ENCODE assay signal across 9 cellular contexts in genomic region chr7:132145466-132145865, GRCh38.
DNase-seq lines count a peak whose midpoint lies in the region; ATAC-seq and TF ChIP-seq lines count a peak whose summit lies in the region.
"Had no signal": no experiment of that assay in that cellular context is flagged by ENCODE, and none has a peak within 500 bp of the region (broad histone marks: within the 10 kb centered on the region; RNA-seq: fewer than 3 reads in every experiment).

No MANE protein-coding gene starts in this region.

- no peak overlapping the region for H3K56ac ChIP-seq in H9 (ENCODE audit: insufficient read length, low read depth, low read length)

- no peak overlapping the region for H2BK20ac ChIP-seq in H9 (ENCODE audit: low read depth, low read length, poor library complexity, severe bottlenecking)

- H2AFZ ChIP-seq in neural progenitor cell (replicated peaks): no peak overlapping the region
- H2AFZ ChIP-seq in H9 (ENCODE audit: low read length): no peak overlapping the region

- H3K23ac ChIP-seq in H9 (ENCODE audit: insufficient read length, low read depth, low read length): no peak overlapping the region

- TF ChIP-seq CTCF in RWPE2 (IDR thresholded peaks at IDR 0.05; ENCODE audit: poor library complexity, severe bottlenecking) (peak; percentile 48), neural progenitor cell (IDR thresholded peaks at IDR 0.05) (no peak), H9 (conservative IDR thresholded peaks at IDR 0.05) (no peak)

- no peaks in the 10 kb centered on the region for H3F3A ChIP-seq in neural progenitor cell (ENCODE audit: low read depth)

- H3K27me3 ChIP-seq in RWPE2 (ENCODE audit: insufficient read depth, poor library complexity, severe bottlenecking) (no peaks in the 10 kb centered on the region), neural progenitor cell (no peaks in the 10 kb centered on the region), H9 (ENCODE audit: insufficient read depth, low read length) (no peaks in the 10 kb centered on the region)

- H3T11ph ChIP-seq in H9 (ENCODE audit: low read length): no peak overlapping the region

- no peak overlapping the region for H4K8ac ChIP-seq in H9 (replicated peaks; ENCODE audit: insufficient read length, low read depth, low read length)

- H3K4me1 Mint-ChIP-seq in neural progenitor cell (peaks cover 15% of the 10 kb centered on the region), H9 (peaks cover 27 to 35% of the 10 kb centered on the region in 2 experiments)
- no peaks in the 10 kb centered on the region for H3K4me1 Mint-ChIP-seq in activated naive CD4-positive, alpha-beta T cell treated with anti-CD3 and anti-CD28 coated beads for 36 hours (ENCODE audit: low read depth)

- no peak overlapping the region for H2AK5ac ChIP-seq in H9 (ENCODE audit: insufficient read length, low read length)

- H3K4me1 ChIP-seq in RWPE2 (ENCODE audit: insufficient read depth, poor library complexity, severe bottlenecking) (peaks cover 12% of the 10 kb centered on the region), neural progenitor cell (peaks cover 17% of the 10 kb centered on the region), H9 (ENCODE audit: insufficient read depth, low read length) (no peaks in the 10 kb centered on the region; the same call in 1 of the 2 replicates)

- no peak overlapping the region for H4K5ac ChIP-seq in H9 (ENCODE audit: insufficient read length, low read depth, low read length)

- H3K9me3 Mint-ChIP-seq in neural progenitor cell: peaks cover 3% of the 10 kb centered on the region
- no peaks in the 10 kb centered on the region for H3K9me3 Mint-ChIP-seq in H9
- H3K9me3 Mint-ChIP-seq in activated naive CD4-positive, alpha-beta T cell treated with anti-CD3 and anti-CD28 coated beads for 36 hours: no peaks in the 10 kb centered on the region

- intact Hi-C loops in activated naive CD4-positive, alpha-beta T cell treated with anti-CD3 and anti-CD28 coated beads for 36 hours (cut with micrococcal nuclease): no loop called here

- H4K20me1 ChIP-seq in neural progenitor cell (ENCODE audit: low read depth): no peaks in the 10 kb centered on the region
- no peaks in the 10 kb centered on the region for H4K20me1 ChIP-seq in H9 (ENCODE audit: control insufficient read depth, insufficient read depth, insufficient read length)

- no peak overlapping the region for H3K4ac ChIP-seq in H9 (ENCODE audit: low read depth, low read length)

- no peak overlapping the region for H2BK5ac ChIP-seq in H9 (ENCODE audit: insufficient read length, low read length)

- H3K9ac ChIP-seq in neural progenitor cell: no peak overlapping the region
- H3K9ac ChIP-seq in H9 (ENCODE audit: extremely low read depth, insufficient read length, low read length): no peak overlapping the region
- H3K9ac ChIP-seq: KMS-11 had no signal

- H3K18ac ChIP-seq in H9 (ENCODE audit: insufficient read length, low read depth, low read length): no peak overlapping the region

- H3K9me3 ChIP-seq in RWPE2 (ENCODE audit: severe bottlenecking): no peaks in the 10 kb centered on the region
- no peaks in the 10 kb centered on the region for H3K9me3 ChIP-seq in neural progenitor cell (ENCODE audit: low read depth)
- no peaks in the 10 kb centered on the region for H3K9me3 ChIP-seq in H9 (ENCODE audit: control insufficient read depth, low read depth, low read length)

- no peaks in the 10 kb centered on the region for H3K79me1 ChIP-seq in H9 (ENCODE audit: insufficient read depth, low read depth, low read length, poor library complexity, severe bottlenecking)

- H3K79me2 ChIP-seq in neural progenitor cell (ENCODE audit: low read depth) (no peaks in the 10 kb centered on the region), H9 (ENCODE audit: insufficient read depth, low read length) (no peaks in the 10 kb centered on the region)

- H3K27ac Mint-ChIP-seq in neural progenitor cell (no peak overlapping the region), H9 (no peak overlapping the region)
- H3K27ac Mint-ChIP-seq in activated naive CD4-positive, alpha-beta T cell treated with anti-CD3 and anti-CD28 coated beads for 36 hours: no peak overlapping the region

- no peak overlapping the region for H3K4me2 ChIP-seq in neural progenitor cell
- no peak overlapping the region for H3K4me2 ChIP-seq in H9 (ENCODE audit: insufficient read depth, insufficient read length, low read length)
- H3K4me2 ChIP-seq: KMS-11 had no signal

- H2BK15ac ChIP-seq in H9 (ENCODE audit: low read depth, low read length): no peak overlapping the region

- H2BK12ac ChIP-seq in H9 (ENCODE audit: insufficient read length, low read depth, low read length): no peak overlapping the region

- H3K4me3 ChIP-seq in RWPE2 (ENCODE audit: severe bottlenecking) (no peak overlapping the region), neural progenitor cell (no peak overlapping the region)

- H3K36me3 ChIP-seq in RWPE2 (ENCODE audit: low read depth): no peaks in the 10 kb centered on the region
- H3K36me3 ChIP-seq in neural progenitor cell: no peaks in the 10 kb centered on the region

- H3K23me2 ChIP-seq in H9 (ENCODE audit: insufficient read length, low read depth, low read length, poor library complexity, severe bottlenecking): no peaks in the 10 kb centered on the region

- no peak overlapping the region for H3K14ac ChIP-seq in H9 (ENCODE audit: insufficient read depth, low read length)

- DNase-seq in Daoy (ENCODE audit: low read depth): peak; percentile 98
- peak; percentile 78 for DNase-seq in RWPE2 (ENCODE audit: low spot score)
- peak; percentile 35 for DNase-seq in fibroblast of peridontal ligament (ENCODE audit: extremely low read depth)
- peak; percentile 56 for DNase-seq in neural progenitor cell (ENCODE audit: low spot score)
- DNase-seq in H9: no peak
- DNase-seq in activated naive CD4-positive, alpha-beta T cell treated with anti-CD3 and anti-CD28 coated beads for 36 hours: no peak

- CTCF ChIA-PET in activated naive CD4-positive, alpha-beta T cell treated with anti-CD3 and anti-CD28 coated beads for 36 hours (lab: Charles Lee): no interaction called here

- H2BK120ac ChIP-seq in H9 (ENCODE audit: low read depth, low read length, poor library complexity, severe bottlenecking): no peak overlapping the region

- ATAC-seq in RWPE2 (ENCODE audit: low read depth) (peak; percentile 100), GM18870 (IDR thresholded peaks at IDR 0.05; ENCODE audit: unreplicated experiment) (no peak), HG03442 (IDR thresholded peaks at IDR 0.05; ENCODE audit: unreplicated experiment) (no peak)

- H3K27ac ChIP-seq in RWPE2 (ENCODE audit: poor library complexity, severe bottlenecking) (peak overlapping the region; percentile 48), neural progenitor cell (no peak overlapping the region), H9 (ENCODE audit: insufficient read length, low read depth, low read length) (no peak overlapping the region)
- H3K27ac ChIP-seq: KMS-11 had no signal

- WGBS in H9 (ENCODE audit: extremely low coverage, insufficient read length, low lambda C conversion rate): no CpG with 5 or more reads among the region's 8 CpGs

- H3K36me3 Mint-ChIP-seq in neural progenitor cell (no peaks in the 10 kb centered on the region), H9 (ENCODE audit: insufficient read depth in 1 of 3, low read depth in 3 of 3) (no peaks in the 10 kb centered on the region; a peak in 1 of 7 replicates)
- H3K36me3 Mint-ChIP-seq in activated naive CD4-positive, alpha-beta T cell treated with anti-CD3 and anti-CD28 coated beads for 36 hours (ENCODE audit: low read depth): no peaks in the 10 kb centered on the region

- H3K4me3 Mint-ChIP-seq in neural progenitor cell: no peak overlapping the region
- no peak overlapping the region for H3K4me3 Mint-ChIP-seq in H9
- H3K4me3 Mint-ChIP-seq in activated naive CD4-positive, alpha-beta T cell treated with anti-CD3 and anti-CD28 coated beads for 36 hours: no peak overlapping the region

- peaks cover 7% of the 10 kb centered on the region for H3K27me3 Mint-ChIP-seq in neural progenitor cell (ENCODE audit: insufficient read depth, low read depth)
- H3K27me3 Mint-ChIP-seq in H9 (ENCODE audit: low read depth): peaks cover 11% of the 10 kb centered on the region
- peaks cover 11% of the 10 kb centered on the region for H3K27me3 Mint-ChIP-seq in activated naive CD4-positive, alpha-beta T cell treated with anti-CD3 and anti-CD28 coated beads for 36 hours (ENCODE audit: low read depth)

- H4K91ac ChIP-seq in H9 (ENCODE audit: insufficient read length, low read depth, low read length): no peak overlapping the region

Comparison
In these comparisons a context has a peak if more than half of its experiments do, and no peak if none do; other contexts are left out.
1. DNase-seq: peak in Daoy (single experiment), RWPE2 (single experiment), fibroblast of peridontal ligament (single experiment) and neural progenitor cell (single experiment); none in H9 (single experiment) and activated naive CD4-positive, alpha-beta T cell treated with anti-CD3 and anti-CD28 coated beads for 36 hours (single experiment).